8 cellular contexts compared by ENCODE assay signal in the genomic region with DNA sequence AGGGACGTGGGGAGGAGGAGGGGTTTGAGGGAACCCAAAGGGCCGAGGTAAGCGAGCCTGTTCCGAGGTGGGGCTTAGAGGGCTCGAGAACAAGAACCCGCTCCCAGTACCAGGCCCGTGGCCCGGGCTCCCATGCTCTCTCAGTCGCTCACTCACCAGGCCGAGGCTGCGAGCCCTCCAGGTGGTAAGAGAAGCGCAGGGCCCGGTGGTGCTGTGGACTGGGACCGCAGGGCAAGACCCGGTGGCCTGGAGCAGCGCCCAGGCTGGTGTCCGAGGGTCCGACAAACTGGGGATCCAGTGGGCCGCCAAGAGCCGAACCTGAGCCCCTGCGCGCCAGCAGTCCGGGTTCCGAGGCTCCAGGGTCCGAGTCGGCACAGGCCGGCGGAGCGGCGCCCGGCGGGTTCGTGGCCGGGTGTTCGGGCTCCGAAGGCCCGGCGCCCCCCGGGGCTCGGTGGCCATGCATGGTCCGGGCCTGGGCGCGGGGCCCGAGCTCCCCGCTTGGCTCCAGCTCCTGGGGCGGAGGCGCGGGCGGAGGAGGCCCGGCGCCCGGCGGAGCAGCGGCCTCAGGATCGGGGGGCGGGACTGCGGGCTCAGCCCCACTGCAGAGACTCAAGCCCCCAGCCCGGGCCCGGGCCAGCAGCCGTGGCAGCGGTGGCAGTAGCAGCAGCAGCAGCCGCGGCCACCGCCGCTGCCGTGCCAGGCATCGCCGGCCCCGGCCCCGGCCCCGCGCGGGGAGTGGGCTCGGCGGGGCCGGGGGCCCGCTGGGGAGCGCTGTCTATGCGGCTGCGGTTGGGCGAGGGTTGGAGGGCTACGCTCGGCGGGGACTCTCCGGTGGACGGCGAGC. TPM values are rescaled to one million over a fixed set of nuclear protein-coding genes. Genes with fewer than 3 reads are reported as not detected.
DNase-seq lines count a peak whose midpoint lies in the region; FAIRE-seq and TF ChIP-seq lines count a peak whose summit lies in the region.

No MANE protein-coding gene starts in this region.

- no peak for TF ChIP-seq EP300 in ovary (IDR thresholded peaks at IDR 0.05)

- DNase-seq in NCI-H2171 (lab: John Stamatoyannopoulos, UW), result peak; percentile 0
- DNase-seq in NCI-H2171 treated with DMSO at 0.1 percent for 48 hours (lab: John Stamatoyannopoulos, UW), result no peak
- peak in 1 of 2 donors; percentile 55 for DNase-seq in foreskin fibroblast
- peak in 3 of 5 donors; percentile 35 to 56 (median 36) for DNase-seq in ovary
- no peak for DNase-seq in NCI-H2107 (lab: John Stamatoyannopoulos, UW)
- DNase-seq in COLO829 (ENCODE audit: low spot score), result no peak
- no peak for DNase-seq in D721Med (ENCODE audit: insufficient read length, low spot score)

- intact Hi-C loops in ovary (cut with DNase I), result no loop called here

- peaks cover 2% of the 10 kb centered on the region for H3K4me1 ChIP-seq in ovary (ENCODE audit: insufficient read depth)

- H3K27me3 ChIP-seq in ovary, result no peaks in the 10 kb centered on the region

- TF ChIP-seq POLR2A in ovary (IDR thresholded peaks at IDR 0.05), result no peak

- WGBS in ovary, 3 donors, result 33 to 40% (median 35%) methylated on average over 23 to 87 of the region's 87 CpGs

- TF ChIP-seq CTCF in VCaP (conservative IDR thresholded peaks at IDR 0.05), result no peak
- TF ChIP-seq CTCF in foreskin fibroblast (IDR thresholded peaks at IDR 0.05; ENCODE audit: low read depth, low read length), result no peak
- TF ChIP-seq CTCF in ovary (IDR thresholded peaks at IDR 0.05), result no peak
- TF ChIP-seq CTCF in D721Med (IDR thresholded peaks at IDR 0.05; ENCODE audit: insufficient read depth, missing control alignments), result no peak

- H3K9me3 ChIP-seq in ovary, result no peaks in the 10 kb centered on the region

- H3K27ac ChIP-seq in VCaP, result peak overlapping the region; percentile 8; the same call in 1 of the 2 replicates
- peak overlapping the region; percentile 74 to 78 for H3K27ac ChIP-seq in ovary

- H3K36me3 ChIP-seq in ovary, result no peaks in the 10 kb centered on the region

- peak overlapping the region; percentile 69 to 73 for H3K4me3 ChIP-seq in foreskin fibroblast (ENCODE audit: low read depth in 1 of 2, low read length in 2 of 2)
- peak overlapping the region; percentile 57 for H3K4me3 ChIP-seq in ovary

- FAIRE-seq in D721Med (lab: Jason Lieb, UNC), result no peak

RNA-seq across cellular contexts. Expression of gene FGD1, which starts 0.8 kb away (rescaled TPM):
- 10 to 100 TPM in 5 of 7 donors, 1 to 10 TPM in 2; 4.3 to 14.7 (median 13.0) TPM for total RNA-seq in ovary
- polyA plus RNA-seq in ovary, result 1 to 10 TPM; 5.3 to 6.3 TPM

RNA-seq across cellular contexts. Expression of gene GNL3L, which starts 34.8 kb away (rescaled TPM):
- 10 to 100 TPM; 14.2 to 42.2 (median 24.6) TPM for total RNA-seq in ovary
- 10 to 100 TPM in 1 of 2 donors, 1 to 10 TPM in 1; 5.8 to 18.4 TPM for polyA plus RNA-seq in ovary

RNA-seq across cellular contexts. Expression of gene TSR2, which starts 55.0 kb away (rescaled TPM):
- 10 to 100 TPM; 15.7 to 41.3 (median 37.4) TPM for total RNA-seq in ovary
- polyA plus RNA-seq in ovary, result 10 to 100 TPM; 39.9 to 70.8 TPM

Comparison
In these comparisons a context has a peak if more than half of its experiments do, and no peak if none do; other contexts are left out.
1. DNase-seq: peak in NCI-H2171 (single experiment) and ovary (3 of 5); none in NCI-H2171 treated with DMSO at 0.1 percent for 48 hours (single experiment), NCI-H2107 (single experiment), COLO829 (single experiment) and D721Med (single experiment).